1 cellular context compared by ENCODE assay signal in the genomic region with DNA sequence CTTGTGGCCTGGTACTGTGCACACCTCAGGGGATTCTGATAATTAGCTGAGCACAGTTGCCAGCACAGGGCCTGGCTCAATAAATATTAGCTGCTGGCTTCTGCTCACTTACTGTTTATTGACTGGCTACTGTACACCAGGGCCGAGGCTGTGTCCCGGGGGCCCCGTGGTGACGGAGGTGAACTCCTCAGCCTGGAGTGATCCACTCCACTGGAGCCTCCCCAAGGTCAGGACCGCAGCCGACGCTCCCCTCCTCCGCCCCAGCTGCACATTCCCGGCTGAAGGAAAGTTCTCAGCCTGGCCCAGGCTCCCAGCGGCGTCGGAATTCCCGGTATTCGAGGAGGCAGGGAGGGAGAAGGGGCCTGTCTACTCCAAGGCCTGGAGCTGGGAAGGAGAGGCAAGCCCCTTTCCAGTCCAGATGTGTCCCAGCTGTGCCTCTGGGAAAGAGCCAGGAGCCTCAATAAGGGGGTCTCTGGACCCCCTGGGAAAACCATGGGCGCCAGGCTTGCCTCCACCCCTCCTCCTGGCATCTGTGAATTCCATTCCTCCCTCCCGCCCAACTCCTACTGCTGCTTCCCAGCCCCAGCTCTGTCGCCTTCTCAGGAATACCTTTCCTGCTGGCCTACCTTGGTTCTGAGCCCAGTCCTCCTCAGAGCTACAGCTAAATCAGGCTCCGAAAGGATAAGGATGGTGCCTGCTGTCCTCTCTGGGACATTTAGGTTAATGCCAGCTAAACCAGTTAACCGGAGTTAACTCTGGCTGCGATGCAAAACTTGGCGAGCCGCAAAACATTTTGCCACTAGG.
A peak's percentile ranks its signal among the peaks of the same experiment; 100 is the strongest.
TF ChIP-seq lines count a peak whose summit lies in the region.

No MANE protein-coding gene starts in this region.

TF ChIP-seq in HepG2, 621 proteins besides CTCF, POLR2A, EP300 and RAD21 (continued from another document and continues in another):
- TF ChIP-seq, protein P1, sequence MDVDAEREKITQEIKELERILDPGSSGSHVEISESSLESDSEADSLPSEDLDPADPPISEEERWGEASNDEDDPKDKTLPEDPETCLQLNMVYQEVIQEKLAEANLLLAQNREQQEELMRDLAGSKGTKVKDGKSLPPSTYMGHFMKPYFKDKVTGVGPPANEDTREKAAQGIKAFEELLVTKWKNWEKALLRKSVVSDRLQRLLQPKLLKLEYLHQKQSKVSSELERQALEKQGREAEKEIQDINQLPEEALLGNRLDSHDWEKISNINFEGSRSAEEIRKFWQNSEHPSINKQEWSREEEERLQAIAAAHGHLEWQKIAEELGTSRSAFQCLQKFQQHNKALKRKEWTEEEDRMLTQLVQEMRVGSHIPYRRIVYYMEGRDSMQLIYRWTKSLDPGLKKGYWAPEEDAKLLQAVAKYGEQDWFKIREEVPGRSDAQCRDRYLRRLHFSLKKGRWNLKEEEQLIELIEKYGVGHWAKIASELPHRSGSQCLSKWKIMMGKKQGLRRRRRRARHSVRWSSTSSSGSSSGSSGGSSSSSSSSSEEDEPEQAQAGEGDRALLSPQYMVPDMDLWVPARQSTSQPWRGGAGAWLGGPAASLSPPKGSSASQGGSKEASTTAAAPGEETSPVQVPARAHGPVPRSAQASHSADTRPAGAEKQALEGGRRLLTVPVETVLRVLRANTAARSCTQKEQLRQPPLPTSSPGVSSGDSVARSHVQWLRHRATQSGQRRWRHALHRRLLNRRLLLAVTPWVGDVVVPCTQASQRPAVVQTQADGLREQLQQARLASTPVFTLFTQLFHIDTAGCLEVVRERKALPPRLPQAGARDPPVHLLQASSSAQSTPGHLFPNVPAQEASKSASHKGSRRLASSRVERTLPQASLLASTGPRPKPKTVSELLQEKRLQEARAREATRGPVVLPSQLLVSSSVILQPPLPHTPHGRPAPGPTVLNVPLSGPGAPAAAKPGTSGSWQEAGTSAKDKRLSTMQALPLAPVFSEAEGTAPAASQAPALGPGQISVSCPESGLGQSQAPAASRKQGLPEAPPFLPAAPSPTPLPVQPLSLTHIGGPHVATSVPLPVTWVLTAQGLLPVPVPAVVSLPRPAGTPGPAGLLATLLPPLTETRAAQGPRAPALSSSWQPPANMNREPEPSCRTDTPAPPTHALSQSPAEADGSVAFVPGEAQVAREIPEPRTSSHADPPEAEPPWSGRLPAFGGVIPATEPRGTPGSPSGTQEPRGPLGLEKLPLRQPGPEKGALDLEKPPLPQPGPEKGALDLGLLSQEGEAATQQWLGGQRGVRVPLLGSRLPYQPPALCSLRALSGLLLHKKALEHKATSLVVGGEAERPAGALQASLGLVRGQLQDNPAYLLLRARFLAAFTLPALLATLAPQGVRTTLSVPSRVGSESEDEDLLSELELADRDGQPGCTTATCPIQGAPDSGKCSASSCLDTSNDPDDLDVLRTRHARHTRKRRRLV (CRISPR knock-in tag; IDR thresholded peaks at IDR 0.05), result no peak
- no peak for TF ChIP-seq MTA3 (CRISPR knock-in tag; IDR thresholded peaks at IDR 0.05)
- TF ChIP-seq HDAC2 (CRISPR knock-in tag; IDR thresholded peaks at IDR 0.05), result peak; percentile 48
- no peak for TF ChIP-seq NCOR1 (IDR thresholded peaks at IDR 0.05; ENCODE audit: borderline replicate concordance, low read length)
- TF ChIP-seq, protein P2, sequence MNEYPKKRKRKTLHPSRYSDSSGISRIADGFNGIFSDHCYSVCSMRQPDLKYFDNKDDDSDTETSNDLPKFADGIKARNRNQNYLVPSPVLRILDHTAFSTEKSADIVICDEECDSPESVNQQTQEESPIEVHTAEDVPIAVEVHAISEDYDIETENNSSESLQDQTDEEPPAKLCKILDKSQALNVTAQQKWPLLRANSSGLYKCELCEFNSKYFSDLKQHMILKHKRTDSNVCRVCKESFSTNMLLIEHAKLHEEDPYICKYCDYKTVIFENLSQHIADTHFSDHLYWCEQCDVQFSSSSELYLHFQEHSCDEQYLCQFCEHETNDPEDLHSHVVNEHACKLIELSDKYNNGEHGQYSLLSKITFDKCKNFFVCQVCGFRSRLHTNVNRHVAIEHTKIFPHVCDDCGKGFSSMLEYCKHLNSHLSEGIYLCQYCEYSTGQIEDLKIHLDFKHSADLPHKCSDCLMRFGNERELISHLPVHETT (CRISPR knock-in tag; conservative IDR thresholded peaks at IDR 0.05), result 0 out of 2 replicates have a peak, but pooled peaks have one; percentile 36
- TF ChIP-seq KLF9 (CRISPR knock-in tag; IDR thresholded peaks at IDR 0.05; ENCODE audit: low read depth), result no peak
- TF ChIP-seq FOSL1 (CRISPR knock-in tag; IDR thresholded peaks at IDR 0.05; ENCODE audit: borderline replicate concordance), result no peak
- peak; percentile 75 for TF ChIP-seq GATAD2A (CRISPR knock-in tag; IDR thresholded peaks at IDR 0.05)
- TF ChIP-seq ZNF879 (CRISPR knock-in tag; IDR thresholded peaks at IDR 0.05), result no peak
- TF ChIP-seq KAT2B (IDR thresholded peaks at IDR 0.05; ENCODE audit: borderline replicate concordance, low read depth, low read length), result no peak
- no peak for TF ChIP-seq ZNF672 (CRISPR knock-in tag; IDR thresholded peaks at IDR 0.05)
- TF ChIP-seq, protein P3, sequence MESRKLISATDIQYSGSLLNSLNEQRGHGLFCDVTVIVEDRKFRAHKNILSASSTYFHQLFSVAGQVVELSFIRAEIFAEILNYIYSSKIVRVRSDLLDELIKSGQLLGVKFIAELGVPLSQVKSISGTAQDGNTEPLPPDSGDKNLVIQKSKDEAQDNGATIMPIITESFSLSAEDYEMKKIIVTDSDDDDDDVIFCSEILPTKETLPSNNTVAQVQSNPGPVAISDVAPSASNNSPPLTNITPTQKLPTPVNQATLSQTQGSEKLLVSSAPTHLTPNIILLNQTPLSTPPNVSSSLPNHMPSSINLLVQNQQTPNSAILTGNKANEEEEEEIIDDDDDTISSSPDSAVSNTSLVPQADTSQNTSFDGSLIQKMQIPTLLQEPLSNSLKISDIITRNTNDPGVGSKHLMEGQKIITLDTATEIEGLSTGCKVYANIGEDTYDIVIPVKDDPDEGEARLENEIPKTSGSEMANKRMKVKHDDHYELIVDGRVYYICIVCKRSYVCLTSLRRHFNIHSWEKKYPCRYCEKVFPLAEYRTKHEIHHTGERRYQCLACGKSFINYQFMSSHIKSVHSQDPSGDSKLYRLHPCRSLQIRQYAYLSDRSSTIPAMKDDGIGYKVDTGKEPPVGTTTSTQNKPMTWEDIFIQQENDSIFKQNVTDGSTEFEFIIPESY (CRISPR knock-in tag; IDR thresholded peaks at IDR 0.05), result no peak
- peak; percentile 32; the same call in 1 of the 2 replicates for TF ChIP-seq PHF21A (CRISPR knock-in tag; IDR thresholded peaks at IDR 0.05)
- TF ChIP-seq, protein P4, sequence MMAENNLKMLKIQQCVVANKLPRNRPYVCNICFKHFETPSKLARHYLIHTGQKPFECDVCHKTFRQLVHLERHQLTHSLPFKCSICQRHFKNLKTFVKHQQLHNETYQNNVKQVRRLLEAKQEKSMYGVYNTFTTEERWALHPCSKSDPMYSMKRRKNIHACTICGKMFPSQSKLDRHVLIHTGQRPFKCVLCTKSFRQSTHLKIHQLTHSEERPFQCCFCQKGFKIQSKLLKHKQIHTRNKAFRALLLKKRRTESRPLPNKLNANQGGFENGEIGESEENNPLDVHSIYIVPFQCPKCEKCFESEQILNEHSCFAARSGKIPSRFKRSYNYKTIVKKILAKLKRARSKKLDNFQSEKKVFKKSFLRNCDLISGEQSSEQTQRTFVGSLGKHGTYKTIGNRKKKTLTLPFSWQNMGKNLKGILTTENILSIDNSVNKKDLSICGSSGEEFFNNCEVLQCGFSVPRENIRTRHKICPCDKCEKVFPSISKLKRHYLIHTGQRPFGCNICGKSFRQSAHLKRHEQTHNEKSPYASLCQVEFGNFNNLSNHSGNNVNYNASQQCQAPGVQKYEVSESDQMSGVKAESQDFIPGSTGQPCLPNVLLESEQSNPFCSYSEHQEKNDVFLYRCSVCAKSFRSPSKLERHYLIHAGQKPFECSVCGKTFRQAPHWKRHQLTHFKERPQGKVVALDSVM (CRISPR knock-in tag; IDR thresholded peaks at IDR 0.05), result peak; percentile 69; the same call in 1 of the 2 replicates
- TF ChIP-seq ATF7-NPFF (CRISPR knock-in tag; IDR thresholded peaks at IDR 0.05; ENCODE audit: low read depth), result no peak
- peak; percentile 91 for TF ChIP-seq ZNF3 (CRISPR knock-in tag; IDR thresholded peaks at IDR 0.05)
- no peak for TF ChIP-seq EZH2 (conservative IDR thresholded peaks at IDR 0.05; ENCODE audit: low read depth, low read length)
- TF ChIP-seq, protein P5, sequence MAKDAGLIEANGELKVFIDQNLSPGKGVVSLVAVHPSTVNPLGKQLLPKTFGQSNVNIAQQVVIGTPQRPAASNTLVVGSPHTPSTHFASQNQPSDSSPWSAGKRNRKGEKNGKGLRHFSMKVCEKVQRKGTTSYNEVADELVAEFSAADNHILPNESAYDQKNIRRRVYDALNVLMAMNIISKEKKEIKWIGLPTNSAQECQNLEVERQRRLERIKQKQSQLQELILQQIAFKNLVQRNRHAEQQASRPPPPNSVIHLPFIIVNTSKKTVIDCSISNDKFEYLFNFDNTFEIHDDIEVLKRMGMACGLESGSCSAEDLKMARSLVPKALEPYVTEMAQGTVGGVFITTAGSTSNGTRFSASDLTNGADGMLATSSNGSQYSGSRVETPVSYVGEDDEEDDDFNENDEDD (CRISPR knock-in tag; IDR thresholded peaks at IDR 0.05; ENCODE audit: borderline replicate concordance), result no peak
- TF ChIP-seq KDM6A (CRISPR knock-in tag; IDR thresholded peaks at IDR 0.05; ENCODE audit: low read depth), result no peak
- TF ChIP-seq SP4 (CRISPR knock-in tag; IDR thresholded peaks at IDR 0.05), result no peak
- TF ChIP-seq ZNF232 (CRISPR knock-in tag; IDR thresholded peaks at IDR 0.05; ENCODE audit: borderline replicate concordance), result no peak
- TF ChIP-seq, protein P6, sequence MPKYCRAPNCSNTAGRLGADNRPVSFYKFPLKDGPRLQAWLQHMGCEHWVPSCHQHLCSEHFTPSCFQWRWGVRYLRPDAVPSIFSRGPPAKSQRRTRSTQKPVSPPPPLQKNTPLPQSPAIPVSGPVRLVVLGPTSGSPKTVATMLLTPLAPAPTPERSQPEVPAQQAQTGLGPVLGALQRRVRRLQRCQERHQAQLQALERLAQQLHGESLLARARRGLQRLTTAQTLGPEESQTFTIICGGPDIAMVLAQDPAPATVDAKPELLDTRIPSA (CRISPR knock-in tag; IDR thresholded peaks at IDR 0.05; ENCODE audit: borderline replicate concordance), result no peak
- TF ChIP-seq ZNF773 (CRISPR knock-in tag; IDR thresholded peaks at IDR 0.05; ENCODE audit: borderline replicate concordance), result no peak
- TF ChIP-seq, protein P7, sequence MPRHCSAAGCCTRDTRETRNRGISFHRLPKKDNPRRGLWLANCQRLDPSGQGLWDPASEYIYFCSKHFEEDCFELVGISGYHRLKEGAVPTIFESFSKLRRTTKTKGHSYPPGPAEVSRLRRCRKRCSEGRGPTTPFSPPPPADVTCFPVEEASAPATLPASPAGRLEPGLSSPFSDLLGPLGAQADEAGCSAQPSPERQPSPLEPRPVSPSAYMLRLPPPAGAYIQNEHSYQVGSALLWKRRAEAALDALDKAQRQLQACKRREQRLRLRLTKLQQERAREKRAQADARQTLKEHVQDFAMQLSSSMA (CRISPR knock-in tag; IDR thresholded peaks at IDR 0.05), result no peak
- TF ChIP-seq SNAPC2 (CRISPR knock-in tag; IDR thresholded peaks at IDR 0.05), result no peak
- TF ChIP-seq XRCC5 (optimal IDR thresholded peaks at IDR 0.05; ENCODE audit: low read length), result peak; percentile 58
- TF ChIP-seq ZNF20 (CRISPR knock-in tag; IDR thresholded peaks at IDR 0.05), result no peak
- TF ChIP-seq ZNF614 (CRISPR knock-in tag; IDR thresholded peaks at IDR 0.05; ENCODE audit: borderline replicate concordance), result no peak; the same call in 1 of the 2 replicates
- TF ChIP-seq ZNF713 (CRISPR knock-in tag; IDR thresholded peaks at IDR 0.05), result no peak
- TF ChIP-seq HIVEP1 (CRISPR knock-in tag; IDR thresholded peaks at IDR 0.05), result no peak
- no peak for TF ChIP-seq ZNF354B (CRISPR knock-in tag; IDR thresholded peaks at IDR 0.05)
- no peak for TF ChIP-seq ZNF7 (CRISPR knock-in tag; IDR thresholded peaks at IDR 0.05)
- no peak for TF ChIP-seq ZFP90 (CRISPR knock-in tag; IDR thresholded peaks at IDR 0.05; ENCODE audit: borderline replicate concordance)
- TF ChIP-seq, protein P8, sequence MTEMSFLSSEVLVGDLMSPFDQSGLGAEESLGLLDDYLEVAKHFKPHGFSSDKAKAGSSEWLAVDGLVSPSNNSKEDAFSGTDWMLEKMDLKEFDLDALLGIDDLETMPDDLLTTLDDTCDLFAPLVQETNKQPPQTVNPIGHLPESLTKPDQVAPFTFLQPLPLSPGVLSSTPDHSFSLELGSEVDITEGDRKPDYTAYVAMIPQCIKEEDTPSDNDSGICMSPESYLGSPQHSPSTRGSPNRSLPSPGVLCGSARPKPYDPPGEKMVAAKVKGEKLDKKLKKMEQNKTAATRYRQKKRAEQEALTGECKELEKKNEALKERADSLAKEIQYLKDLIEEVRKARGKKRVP (CRISPR knock-in tag; IDR thresholded peaks at IDR 0.05), result no peak
- TF ChIP-seq, protein P9, sequence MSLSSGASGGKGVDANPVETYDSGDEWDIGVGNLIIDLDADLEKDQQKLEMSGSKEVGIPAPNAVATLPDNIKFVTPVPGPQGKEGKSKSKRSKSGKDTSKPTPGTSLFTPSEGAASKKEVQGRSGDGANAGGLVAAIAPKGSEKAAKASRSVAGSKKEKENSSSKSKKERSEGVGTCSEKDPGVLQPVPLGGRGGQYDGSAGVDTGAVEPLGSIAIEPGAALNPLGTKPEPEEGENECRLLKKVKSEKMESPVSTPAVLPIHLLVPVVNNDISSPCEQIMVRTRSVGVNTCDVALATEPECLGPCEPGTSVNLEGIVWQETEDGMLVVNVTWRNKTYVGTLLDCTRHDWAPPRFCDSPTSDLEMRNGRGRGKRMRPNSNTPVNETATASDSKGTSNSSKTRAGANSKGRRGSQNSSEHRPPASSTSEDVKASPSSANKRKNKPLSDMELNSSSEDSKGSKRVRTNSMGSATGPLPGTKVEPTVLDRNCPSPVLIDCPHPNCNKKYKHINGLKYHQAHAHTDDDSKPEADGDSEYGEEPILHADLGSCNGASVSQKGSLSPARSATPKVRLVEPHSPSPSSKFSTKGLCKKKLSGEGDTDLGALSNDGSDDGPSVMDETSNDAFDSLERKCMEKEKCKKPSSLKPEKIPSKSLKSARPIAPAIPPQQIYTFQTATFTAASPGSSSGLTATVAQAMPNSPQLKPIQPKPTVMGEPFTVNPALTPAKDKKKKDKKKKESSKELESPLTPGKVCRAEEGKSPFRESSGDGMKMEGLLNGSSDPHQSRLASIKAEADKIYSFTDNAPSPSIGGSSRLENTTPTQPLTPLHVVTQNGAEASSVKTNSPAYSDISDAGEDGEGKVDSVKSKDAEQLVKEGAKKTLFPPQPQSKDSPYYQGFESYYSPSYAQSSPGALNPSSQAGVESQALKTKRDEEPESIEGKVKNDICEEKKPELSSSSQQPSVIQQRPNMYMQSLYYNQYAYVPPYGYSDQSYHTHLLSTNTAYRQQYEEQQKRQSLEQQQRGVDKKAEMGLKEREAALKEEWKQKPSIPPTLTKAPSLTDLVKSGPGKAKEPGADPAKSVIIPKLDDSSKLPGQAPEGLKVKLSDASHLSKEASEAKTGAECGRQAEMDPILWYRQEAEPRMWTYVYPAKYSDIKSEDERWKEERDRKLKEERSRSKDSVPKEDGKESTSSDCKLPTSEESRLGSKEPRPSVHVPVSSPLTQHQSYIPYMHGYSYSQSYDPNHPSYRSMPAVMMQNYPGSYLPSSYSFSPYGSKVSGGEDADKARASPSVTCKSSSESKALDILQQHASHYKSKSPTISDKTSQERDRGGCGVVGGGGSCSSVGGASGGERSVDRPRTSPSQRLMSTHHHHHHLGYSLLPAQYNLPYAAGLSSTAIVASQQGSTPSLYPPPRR (CRISPR knock-in tag; IDR thresholded peaks at IDR 0.05; ENCODE audit: borderline replicate concordance), result no peak
- no peak for TF ChIP-seq KDM1A (CRISPR knock-in tag; IDR thresholded peaks at IDR 0.05)
- no peak for TF ChIP-seq PAF1 (CRISPR knock-in tag; IDR thresholded peaks at IDR 0.05)
- no peak for TF ChIP-seq TGIF2 (CRISPR knock-in tag; IDR thresholded peaks at IDR 0.05)
- no peak for TF ChIP-seq PRMT3 (CRISPR knock-in tag; IDR thresholded peaks at IDR 0.05; ENCODE audit: borderline replicate concordance, low read depth)
- no peak for TF ChIP-seq ZNF17 (CRISPR knock-in tag; IDR thresholded peaks at IDR 0.05)
- TF ChIP-seq IKZF1 (IDR thresholded peaks at IDR 0.05), result no peak
- TF ChIP-seq ARID2 (CRISPR knock-in tag; IDR thresholded peaks at IDR 0.05; ENCODE audit: borderline replicate concordance), result 0 out of 2 replicates have a peak, but pooled peaks have one; percentile 39
